ENCODE assay signal across 11 cellular contexts in genomic region chr9:92242115-92242778, GRCh38. TPM values are rescaled to one million over a fixed set of nuclear protein-coding genes. Genes with fewer than 3 reads are reported as not detected.
DNase-seq lines count a peak whose midpoint lies in the region; FAIRE-seq and TF ChIP-seq lines count a peak whose summit lies in the region.
"Had no signal": no experiment of that assay in that cellular context is flagged by ENCODE, and none has a peak within 500 bp of the region (broad histone marks: within the 10 kb centered on the region; RNA-seq: fewer than 3 reads in every experiment).

No MANE protein-coding gene starts in this region.

- peaks cover 55% of the 10 kb centered on the region for H3K36me3 Mint-ChIP-seq in endothelial cell (ENCODE audit: low read depth, unreplicated experiment)

- FAIRE-seq in D721Med (lab: Jason Lieb, UNC), result no peak

- no peaks in the 10 kb centered on the region for H3K4me1 Mint-ChIP-seq in endothelial cell (ENCODE audit: unreplicated experiment)
- H3K4me1 Mint-ChIP-seq: activated naive CD4-positive, alpha-beta T cell treated with anti-CD3 and anti-CD28 coated beads, Interleukin-2, amount 50 U/mL, for 24 hours had no signal

- no peaks in the 10 kb centered on the region for H3K9me3 Mint-ChIP-seq in endothelial cell (ENCODE audit: unreplicated experiment)
- H3K9me3 Mint-ChIP-seq: activated naive CD4-positive, alpha-beta T cell treated with anti-CD3 and anti-CD28 coated beads, Interleukin-2, amount 50 U/mL, for 24 hours had no signal

- no peak overlapping the region for H3K27ac ChIP-seq in ascending aorta

- peaks cover 90 to 95% of the 10 kb centered on the region in 2 donors for H3K36me3 ChIP-seq in ascending aorta

- intact Hi-C loops in ascending aorta (cut with DNase I), result loop anchor here (10.0 kb wide), 1 partner anchor 107 kb away; no protein-coding TSS in a partner anchor

- no peak for DNase-seq in D721Med (ENCODE audit: insufficient read length, low spot score)
- DNase-seq in MV-4-11 (lab: John Stamatoyannopoulos, UW), result peak; percentile 19
- DNase-seq in endothelial cell (ENCODE audit: low spot score), result peak; percentile 24
- peak; percentile 63 for DNase-seq in non-pigmented ciliary epithelial cell (ENCODE audit: low read depth)
- DNase-seq in T-helper 2 cell, result no peak
- no peak for DNase-seq in activated CD4-positive, alpha-beta T cell treated with anti-CD3 and anti-CD28 coated beads for 1 hour
- no peak for DNase-seq in ascending aorta (ENCODE audit: low spot score in 2 of 2)
- DNase-seq in KG1 (lab: John Stamatoyannopoulos, UW), result no peak
- DNase-seq: SIG-M5 had no signal

- no peak overlapping the region for H3K4me3 Mint-ChIP-seq in endothelial cell (ENCODE audit: unreplicated experiment)
- H3K4me3 Mint-ChIP-seq: activated naive CD4-positive, alpha-beta T cell treated with anti-CD3 and anti-CD28 coated beads, Interleukin-2, amount 50 U/mL, for 24 hours had no signal

- TF ChIP-seq CTCF in D721Med (IDR thresholded peaks at IDR 0.05; ENCODE audit: insufficient read depth, missing control alignments) (peak; percentile 7), endothelial cell (IDR thresholded peaks at IDR 0.05; ENCODE audit: unreplicated experiment) (no peak), ascending aorta (IDR thresholded peaks at IDR 0.05) (no peak)

- no peaks in the 10 kb centered on the region for H3K9me3 ChIP-seq in ascending aorta

- no peaks in the 10 kb centered on the region for H3K4me1 ChIP-seq in ascending aorta

- H3K4me3 ChIP-seq in ascending aorta, result no peak overlapping the region
- H3K4me3 ChIP-seq: lung had no signal

- H3K27me3 Mint-ChIP-seq in endothelial cell (ENCODE audit: unreplicated experiment), result no peaks in the 10 kb centered on the region
- H3K27me3 Mint-ChIP-seq: activated naive CD4-positive, alpha-beta T cell treated with anti-CD3 and anti-CD28 coated beads, Interleukin-2, amount 50 U/mL, for 24 hours had no signal

- no peaks in the 10 kb centered on the region for H3K27me3 ChIP-seq in ascending aorta

- no peak overlapping the region for H3K27ac Mint-ChIP-seq in endothelial cell (ENCODE audit: unreplicated experiment)
- H3K27ac Mint-ChIP-seq: activated naive CD4-positive, alpha-beta T cell treated with anti-CD3 and anti-CD28 coated beads, Interleukin-2, amount 50 U/mL, for 24 hours had no signal

RNA-seq across cellular contexts. Expression of gene IARS1, which starts 51.2 kb away (rescaled TPM):
- 76.1 TPM for total RNA-seq in endothelial cell (ENCODE audit: unreplicated experiment)
- total RNA-seq in ascending aorta, result 44.4 TPM

Comparison
In these comparisons a context has a peak if more than half of its experiments do, and no peak if none do; other contexts are left out.
1. DNase-seq: peak in MV-4-11 (single experiment), endothelial cell (single experiment) and non-pigmented ciliary epithelial cell (single experiment); none in D721Med (single experiment), T-helper 2 cell (0 of 5), activated CD4-positive, alpha-beta T cell treated with anti-CD3 and anti-CD28 coated beads for 1 hour (single experiment), ascending aorta (0 of 2) and KG1 (single experiment).